8 cellular contexts compared by ENCODE assay signal in the genomic region with DNA sequence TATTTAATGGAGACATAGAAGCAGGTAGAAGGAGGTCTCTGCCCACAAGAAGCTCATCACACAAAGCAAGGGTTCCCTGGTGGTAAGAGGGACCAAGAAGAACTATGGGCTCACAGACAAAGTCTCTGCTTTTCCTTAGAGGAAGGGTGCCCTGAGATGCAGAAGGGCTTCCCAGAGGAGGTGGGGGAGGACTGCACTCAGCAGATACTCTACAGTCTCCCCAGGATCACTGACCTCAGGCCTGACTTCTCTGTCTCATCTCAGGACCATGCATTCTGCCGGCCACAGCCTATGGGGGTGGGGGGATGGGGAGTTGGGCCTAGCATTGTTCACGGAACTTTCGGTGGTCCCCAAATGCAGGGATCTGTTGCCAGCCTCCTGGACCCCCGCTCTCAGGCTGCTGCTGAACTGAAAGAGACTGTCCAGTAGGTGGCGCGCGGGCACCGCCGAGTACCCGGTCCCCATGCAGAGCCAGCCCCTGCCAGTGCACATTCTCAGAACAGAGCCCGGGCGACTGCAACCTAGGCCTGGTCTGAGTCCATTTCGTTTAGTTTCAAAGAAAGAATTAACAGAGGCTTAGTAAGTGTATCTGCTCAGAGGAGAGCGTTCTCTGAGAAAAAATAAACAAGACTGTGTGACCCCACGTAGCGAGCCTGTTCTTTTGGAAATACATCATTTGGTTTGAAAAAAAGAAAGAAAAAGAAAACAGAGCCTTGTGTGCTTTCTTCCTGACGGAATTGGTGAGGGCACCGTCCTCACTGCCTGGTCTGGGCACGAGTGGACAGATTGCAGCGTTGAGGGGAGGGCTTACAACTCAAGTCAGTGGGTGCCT.
DNase-seq lines count a peak whose midpoint lies in the region; ATAC-seq and TF ChIP-seq lines count a peak whose summit lies in the region.

No MANE protein-coding gene starts in this region.

- intact Hi-C loops in Caco-2 (cut with micrococcal nuclease; ENCODE audit: unreplicated experiment), result loop anchor here (2.0 to 10.0 kb wide), 4 partner anchors 327 to 1401 kb away; no protein-coding TSS in a partner anchor

- CTCF ChIA-PET in Caco-2 (lab: Charles Lee), result no interaction called here
- CTCF ChIA-PET in RWPE1 (lab: Yijun Ruan, JAX), result interaction anchor here (0.6 to 0.9 kb wide), 5 partner anchors 315 to 1093 kb away, joined by 3 read pairs; no protein-coding TSS in a partner anchor

- peak overlapping the region; percentile 39; the same call in 1 of the 2 replicates for H2AFZ ChIP-seq in KMS-11 (ENCODE audit: low read depth)

- no peaks in the 10 kb centered on the region for H3K36me3 Mint-ChIP-seq in Caco-2 (ENCODE audit: insufficient read depth, unreplicated experiment)

- no peak overlapping the region for H3K4me3 Mint-ChIP-seq in Caco-2 (ENCODE audit: unreplicated experiment)

- peaks cover 14% of the 10 kb centered on the region for H3K27me3 Mint-ChIP-seq in Caco-2 (ENCODE audit: insufficient read depth, unreplicated experiment)

- no TSS peak for BruUV-seq in Caco-2 (replicated peaks; lab: Mats Ljungman, UMichigan)

- H3K27me3 ChIP-seq in Caco-2 (replicated peaks; ENCODE audit: control insufficient read depth, insufficient read depth, low read length) (no peaks in the 10 kb centered on the region; the same call in 1 of the 2 replicates), KMS-11 (ENCODE audit: insufficient read depth, low read depth) (no peaks in the 10 kb centered on the region), skeletal muscle tissue (ENCODE audit: control insufficient read depth in 3 of 3, insufficient read depth in 3 of 3, low read length in 3 of 3) (no peaks in the 10 kb centered on the region)

- POLR2A ChIA-PET in Caco-2 (lab: Charles Lee), result no interaction called here
- POLR2A ChIA-PET in RWPE1 (lab: Yijun Ruan, JAX; ENCODE audit: low non-redundant PET), result no interaction called here

- in situ Hi-C loops in astrocyte of the spinal cord (cut with HindIII; ENCODE audit: low sequenced_read_pairs), result no loop called here

- H3K27ac ChIP-seq in KMS-11, result no peak overlapping the region
- H3K27ac ChIP-seq in RWPE1, result no peak overlapping the region
- no peak overlapping the region for H3K27ac ChIP-seq in skeletal muscle tissue (ENCODE audit: low read depth, low read length)

- H3K4me3 ChIP-seq in Caco-2 (ENCODE audit: low read depth, low read length), result no peak overlapping the region
- H3K4me3 ChIP-seq in KMS-11 (IDR thresholded peaks at IDR 0.05; ENCODE audit: insufficient read depth, low read depth, low read length), result no peak overlapping the region
- no peak overlapping the region for H3K4me3 ChIP-seq in astrocyte of the spinal cord (ENCODE audit: low read depth, low read length)
- no peak overlapping the region for H3K4me3 ChIP-seq in skeletal muscle tissue (ENCODE audit: low read length in 3 of 3)

- H3K79me2 ChIP-seq in KMS-11 (ENCODE audit: insufficient read depth, low read depth), result no peaks in the 10 kb centered on the region

- peak; percentile 64 to 75 for DNase-seq in Caco-2
- DNase-seq in RWPE1 (ENCODE audit: low spot score), result peak; percentile 52
- DNase-seq in astrocyte of the spinal cord (ENCODE audit: low read depth, low spot score), result peak; percentile 83
- DNase-seq in hypothalamus (lab: John Stamatoyannopoulos, UW), result peak; percentile 13 to 88 (median 68)
- DNase-seq in NCI-H187 (lab: John Stamatoyannopoulos, UW), result no peak

- no peaks in the 10 kb centered on the region for H4K20me1 ChIP-seq in KMS-11 (ENCODE audit: insufficient read depth)

- H3K27ac Mint-ChIP-seq in Caco-2 (ENCODE audit: unreplicated experiment), result no peak overlapping the region

- no peaks in the 10 kb centered on the region for H3K9me3 ChIP-seq in Caco-2
- H3K9me3 ChIP-seq in skeletal muscle tissue (ENCODE audit: control insufficient read depth in 3 of 3, low read length in 3 of 3), result no peaks in the 10 kb centered on the region

- H3K4me1 Mint-ChIP-seq in Caco-2 (ENCODE audit: low read depth, unreplicated experiment), result no peaks in the 10 kb centered on the region

- TF ChIP-seq CTCF in Caco-2 (IDR thresholded peaks at IDR 0.05; ENCODE audit: insufficient read depth in 1 of 2, low read depth in 1 of 2, low read length in 1 of 2, severe bottlenecking in 1 of 2, unreplicated experiment in 1 of 2) (peak; percentile 82 to 88), KMS-11 (conservative IDR thresholded peaks at IDR 0.05; ENCODE audit: low read depth, low read length) (peak; percentile 81), RWPE1 (conservative IDR thresholded peaks at IDR 0.05; ENCODE audit: low read depth) (peak; percentile 93), astrocyte of the spinal cord (IDR thresholded peaks at IDR 0.05; ENCODE audit: low read depth, low read length) (peak; percentile 87)

- H3K9ac ChIP-seq in KMS-11 (no peak overlapping the region), skeletal muscle tissue (ENCODE audit: low read depth in 1 of 3, low read length in 3 of 3) (peak overlapping the region; percentile 8 to 68 (median 22))

- peak; percentile 69 for ATAC-seq in GM19452 (IDR thresholded peaks at IDR 0.05; ENCODE audit: unreplicated experiment)

- H3K36me3 ChIP-seq in Caco-2 (ENCODE audit: control insufficient read depth, insufficient read depth, low read length) (no peaks in the 10 kb centered on the region), KMS-11 (ENCODE audit: insufficient read depth) (no peaks in the 10 kb centered on the region), skeletal muscle tissue (ENCODE audit: control insufficient read depth in 3 of 3, insufficient read depth in 3 of 3, low read length in 3 of 3) (no peaks in the 10 kb centered on the region)

- no peaks in the 10 kb centered on the region for H3K9me3 Mint-ChIP-seq in Caco-2 (ENCODE audit: unreplicated experiment)

- H3K4me1 ChIP-seq in Caco-2 (no peaks in the 10 kb centered on the region), KMS-11 (ENCODE audit: low read depth, poor library complexity, severe bottlenecking) (no peaks in the 10 kb centered on the region), skeletal muscle tissue (ENCODE audit: control insufficient read depth in 3 of 3, insufficient read depth in 3 of 3, low read length in 3 of 3) (peaks cover 0 to 11% (median 4%) of the 10 kb centered on the region in 3 donors)

- H3K4me2 ChIP-seq in KMS-11, result peak overlapping the region; percentile 4; the same call in 1 of the 2 replicates

Comparison
In these comparisons a context has a peak if more than half of its experiments do, and no peak if none do; other contexts are left out.
1. DNase-seq: peak in Caco-2 (2 of 2), RWPE1 (single experiment), astrocyte of the spinal cord (single experiment) and hypothalamus (51 of 51); none in NCI-H187 (0 of 2).
2. Peak in every context shown above with its lines, with median percentiles within 50 percentile points of each other: CTCF ChIP-seq.